Comparison of ENCODE assay signal across 1 cellular context in genomic region chr4:147777456-147778091, GRCh38.
TF ChIP-seq lines count a peak whose summit lies in the region.

No MANE protein-coding gene starts in this region.

TF ChIP-seq in endothelial cell of umbilical vein, 7 proteins besides CTCF, POLR2A, EP300 and RAD21 (continued from another document):
- TF ChIP-seq MYC (IDR thresholded peaks at IDR 0.05; ENCODE audit: low read depth, low read length) (no peak), POLR2AphosphoS5 (IDR thresholded peaks at IDR 0.05; ENCODE audit: insufficient read depth, low read depth, low read length) (no peak)
TF ChIP-seq in endothelial cell of umbilical vein: peak in this region for 3.
